ENCODE assay signal across 12 cellular contexts in genomic region chr6:154267508-154268106, GRCh38.
DNase-seq lines count a peak whose midpoint lies in the region; ATAC-seq and TF ChIP-seq lines count a peak whose summit lies in the region.
"Had no signal": no experiment of that assay in that cellular context is flagged by ENCODE, and none has a peak within 500 bp of the region (broad histone marks: within the 10 kb centered on the region; RNA-seq: fewer than 3 reads in every experiment).

No MANE protein-coding gene starts in this region.

- no peak overlapping the region for H3K27ac Mint-ChIP-seq in CD4-positive, alpha-beta T cell
- no peak overlapping the region for H3K27ac Mint-ChIP-seq in activated naive CD4-positive, alpha-beta T cell treated with anti-CD3 and anti-CD28 coated beads, Interleukin-2, amount 50 U/mL, for 72 hours

- DNase-seq in CD4-positive, alpha-beta T cell: no peak
- DNase-seq in activated naive CD4-positive, alpha-beta T cell treated with anti-CD3 and anti-CD28 coated beads, Interleukin-2, amount 50 U/mL, for 72 hours (ENCODE audit: low spot score in 2 of 2): no peak
- DNase-seq in foreskin melanocyte: no peak
- no peak for DNase-seq in ureter (ENCODE audit: low spot score)
- DNase-seq in SJCRH30: no peak
- DNase-seq in NCI-H1048 (lab: John Stamatoyannopoulos, UW): no peak
- DNase-seq: adrenal gland, DMS79, heart left ventricle had no signal

- no peak for ATAC-seq in CD4-positive, alpha-beta T cell (ENCODE audit: poor library complexity)
- peak; percentile 60 for ATAC-seq in GM21786 (IDR thresholded peaks at IDR 0.05; ENCODE audit: unreplicated experiment)
- peak; percentile 31 to 37 for ATAC-seq in activated naive CD4-positive, alpha-beta T cell treated with anti-CD3 and anti-CD28 coated beads, Interleukin-2, amount 50 U/mL, for 72 hours
- ATAC-seq: heart left ventricle had no signal

- CTCF ChIA-PET in CD4-positive, alpha-beta T cell (lab: Charles Lee): interaction anchor here (2.3 kb wide), 1 partner anchor 9 kb away, joined by 8 read pairs; no protein-coding TSS in a partner anchor

- peak; percentile 61 for TF ChIP-seq POLR2A in GM18951 (IDR thresholded peaks at IDR 0.05; ENCODE audit: extremely low read depth, insufficient read depth, insufficient read length)

- peaks cover 6% of the 10 kb centered on the region; the same call in 1 of the 2 replicates for H3K4me1 ChIP-seq in SJCRH30
- H3K4me1 ChIP-seq: adrenal gland, heart left ventricle had no signal

- POLR2A ChIA-PET in CD4-positive, alpha-beta T cell (lab: Charles Lee): interaction anchor here (1.6 to 3.2 kb wide), 3 partner anchors 9 to 110 kb away, joined by 6 to 27 read pairs (median 11); no protein-coding TSS in a partner anchor

- in situ Hi-C loops in GM18951 (cut with MboI; ENCODE audit: low sequenced_read_pairs, unreplicated experiment): loop anchor here (25.0 kb wide), 1 partner anchor 1280 kb away; the partner anchor contains the start of gene FBXO5

- no peaks in the 10 kb centered on the region for H3K36me3 Mint-ChIP-seq in CD4-positive, alpha-beta T cell (ENCODE audit: low read depth)
- H3K36me3 Mint-ChIP-seq in activated naive CD4-positive, alpha-beta T cell treated with anti-CD3 and anti-CD28 coated beads, Interleukin-2, amount 50 U/mL, for 72 hours: peaks cover 0 to 12% of the 10 kb centered on the region in 2 donors

- H3K36me3 ChIP-seq in SJCRH30: no peaks in the 10 kb centered on the region
- H3K36me3 ChIP-seq: adrenal gland, heart left ventricle had no signal

- H3K9me3 Mint-ChIP-seq in CD4-positive, alpha-beta T cell: peaks cover 2% of the 10 kb centered on the region
- H3K9me3 Mint-ChIP-seq in activated naive CD4-positive, alpha-beta T cell treated with anti-CD3 and anti-CD28 coated beads, Interleukin-2, amount 50 U/mL, for 72 hours: peaks cover 0 to 4% of the 10 kb centered on the region in 2 donors

- H3K9me3 ChIP-seq in CD4-positive, alpha-beta T cell (ENCODE audit: control insufficient read depth, low read length): no peaks in the 10 kb centered on the region
- H3K9me3 ChIP-seq in SJCRH30 (replicated peaks): no peaks in the 10 kb centered on the region
- H3K9me3 ChIP-seq: adrenal gland, heart left ventricle had no signal

- no peak for TF ChIP-seq CTCF in CD4-positive, alpha-beta T cell (IDR thresholded peaks at IDR 0.05)

- intact Hi-C loops in CD4-positive, alpha-beta T cell (cut with DNase I, micrococcal nuclease): no loop called here

- H3K27ac ChIP-seq in CD4-positive, alpha-beta T cell (ENCODE audit: low read depth, low read length): no peak overlapping the region
- no peak overlapping the region for H3K27ac ChIP-seq in SJCRH30
- H3K27ac ChIP-seq: adrenal gland, epithelial cell of prostate, heart left ventricle had no signal

- no peaks in the 10 kb centered on the region for H3K27me3 ChIP-seq in CD4-positive, alpha-beta T cell (ENCODE audit: control insufficient read depth, insufficient read depth, low read length)
- no peaks in the 10 kb centered on the region for H3K27me3 ChIP-seq in SJCRH30
- H3K27me3 ChIP-seq: adrenal gland, heart left ventricle had no signal

- H3K4me3 Mint-ChIP-seq in CD4-positive, alpha-beta T cell: peak overlapping the region; percentile 54

- H3K4me1 Mint-ChIP-seq in CD4-positive, alpha-beta T cell (ENCODE audit: low read depth): peaks cover 45% of the 10 kb centered on the region

- H3K4me3 ChIP-seq in SJCRH30: no peak overlapping the region
- H3K4me3 ChIP-seq: adrenal gland, heart left ventricle had no signal

- no peaks in the 10 kb centered on the region for H3K27me3 Mint-ChIP-seq in CD4-positive, alpha-beta T cell
